Comparison of ENCODE assay signal across 14 cellular contexts in genomic region chr22:18522762-18523161, GRCh38. TPM values are rescaled to one million over a fixed set of nuclear protein-coding genes. Genes with fewer than 3 reads are reported as not detected.
"Had no signal": no experiment of that assay in that cellular context is flagged by ENCODE, and none has a peak within 500 bp of the region (broad histone marks: within the 10 kb centered on the region; RNA-seq: fewer than 3 reads in every experiment).

No MANE protein-coding gene starts in this region.

RNA-seq across cellular contexts. Expression of gene GGTLC3, which starts 4.8 kb away (rescaled TPM):
- total RNA-seq: activated B cell treated with CpG ODN at 0.5 μM for 24 hours; activated CD4-positive, alpha-beta memory T cell treated with anti-CD3 and anti-CD28 coated beads for 36 hours; activated CD4-positive, alpha-beta memory T cell treated with anti-CD3 and anti-CD28 coated beads, Interleukin-2, amount 10 ng/mL, durations not matched to agents 7 days and 5 days; activated CD4-positive, alpha-beta T cell treated with anti-CD3 and anti-CD28 coated beads for 36 hours; activated CD4-positive, alpha-beta T cell treated with anti-CD3 and anti-CD28 coated beads, Interleukin-2, amount 10 ng/mL, durations not matched to agents 24 days and 14 days; activated CD4-positive, alpha-beta T cell treated with anti-CD3 and anti-CD28 coated beads, Interleukin-2, amount 10 ng/mL, durations not matched to agents 7 days and 5 days; activated CD8-positive, alpha-beta memory T cell treated with anti-CD3 and anti-CD28 coated beads for 36 hours; activated CD8-positive, alpha-beta memory T cell treated with anti-CD3 and anti-CD28 coated beads, Interleukin-2, amount 10 ng/mL, durations not matched to agents 7 days and 5 days; activated CD8-positive, alpha-beta T cell treated with anti-CD3 and anti-CD28 coated beads for 36 hours; activated CD8-positive, alpha-beta T cell treated with anti-CD3 and anti-CD28 coated beads, Interleukin-2, amount 10 ng/mL, durations not matched to agents 7 days and 5 days; T-helper 1 cell treated with Interleukin-12 subunit alpha and Interleukin-12 subunit beta and Interleukin-4 antibody, amounts not matched to agents 30 ng/mL and 1 ng/mL, for 36 hours; T-helper 17 cell; T-helper 2 cell treated with Interferon-gamma antibody and Interleukin-4, amounts not matched to agents 100 ng/mL and 5 ng/mL, for 36 hours; WTC11 had no signal

RNA-seq across cellular contexts. Expression of gene TMEM191B, which starts 4.8 kb away (rescaled TPM):
- total RNA-seq: activated CD4-positive, alpha-beta T cell treated with anti-CD3 and anti-CD28 coated beads, Interleukin-2, amount 10 ng/mL, durations not matched to agents 24 days and 14 days; T-helper 1 cell treated with Interleukin-12 subunit alpha and Interleukin-12 subunit beta and Interleukin-4 antibody, amounts not matched to agents 30 ng/mL and 1 ng/mL, for 36 hours; T-helper 2 cell treated with Interferon-gamma antibody and Interleukin-4, amounts not matched to agents 100 ng/mL and 5 ng/mL, for 36 hours had no signal
